24 cellular contexts compared by ENCODE assay signal in genomic region chr15:29672923-29673809, GRCh38.
A peak's percentile ranks its signal among the peaks of the same experiment; 100 is the strongest.
DNase-seq lines count a peak whose midpoint lies in the region; ATAC-seq, FAIRE-seq and TF ChIP-seq lines count a peak whose summit lies in the region.
"Had no signal": no experiment of that assay in that cellular context is flagged by ENCODE, and none has a peak within 500 bp of the region (broad histone marks: within the 10 kb centered on the region; RNA-seq: fewer than 3 reads in every experiment).

No MANE protein-coding gene starts in this region.

- no peak for TF ChIP-seq CTCF in endodermal cell (conservative IDR thresholded peaks at IDR 0.05)
- no peak for TF ChIP-seq CTCF in neural progenitor cell (IDR thresholded peaks at IDR 0.05)
- TF ChIP-seq CTCF in omental fat pad (IDR thresholded peaks at IDR 0.05): no peak

- no peak overlapping the region for H3K27ac ChIP-seq in endodermal cell (ENCODE audit: low read depth, low read length)
- H3K27ac ChIP-seq in neural progenitor cell: no peak overlapping the region
- no peak overlapping the region for H3K27ac ChIP-seq in trophoblast cell (ENCODE audit: low read depth, low read length)
- H3K27ac ChIP-seq: GM23248, KMS-11, SJCRH30, upper lobe of right lung had no signal

- FAIRE-seq in H54 (lab: Jason Lieb, UNC): no peak

- H2BK120ac ChIP-seq in trophoblast cell (ENCODE audit: insufficient read depth, low read length, poor library complexity): no peak overlapping the region

- 92 to 96% methylated on average over 9 to 11 of the region's 11 CpGs for WGBS in endodermal cell (ENCODE audit: insufficient coverage in 1 of 2, insufficient read length in 1 of 2), 2 experiments
- WGBS in trophoblast cell (ENCODE audit: extremely low coverage, insufficient coverage, insufficient read length): no CpG with 5 or more reads among the region's 11 CpGs

- H3F3A ChIP-seq in neural progenitor cell (ENCODE audit: low read depth): peaks cover 28% of the 10 kb centered on the region

- H3K27me3 ChIP-seq in endodermal cell (ENCODE audit: control insufficient read depth, insufficient read depth, low read length, poor library complexity, severe bottlenecking) (no peaks in the 10 kb centered on the region), neural progenitor cell (peaks cover 11% of the 10 kb centered on the region), trophoblast cell (ENCODE audit: insufficient read depth, low read length) (peaks cover 6% of the 10 kb centered on the region)
- H3K27me3 ChIP-seq: SJCRH30, upper lobe of right lung had no signal

- H3K79me2 ChIP-seq in neural progenitor cell (ENCODE audit: low read depth): no peaks in the 10 kb centered on the region
- peaks cover 4% of the 10 kb centered on the region for H3K79me2 ChIP-seq in trophoblast cell (ENCODE audit: control insufficient read depth, insufficient read depth, low read length, poor library complexity)

- DNase-seq in H4 (ENCODE audit: low spot score) (peak; percentile 74), RPMI7951 (ENCODE audit: low read depth) (peak; percentile 41), endodermal cell (no peak), neural progenitor cell (ENCODE audit: low spot score) (no peak), H54 (ENCODE audit: insufficient read length, low spot score) (no peak), trophoblast cell (no peak), NOMO-1 treated with dmso at 0.1 percent for 144 hours (lab: John Stamatoyannopoulos, UW; ENCODE audit: unreplicated experiment) (no peak), omental fat pad (ENCODE audit: low spot score) (no peak)
- DNase-seq: activated CD4-positive, alpha-beta T cell treated with anti-CD3 and anti-CD28 coated beads, Interleukin-2, amount 50 U/mL, for 48 hours; activated naive CD4-positive, alpha-beta T cell treated with anti-CD3 and anti-CD28 coated beads for 36 hours; activated T-cell treated with anti-CD3 and anti-CD28 coated beads, Interleukin-2, amount 50 U/mL, for 1 hour; amygdala; CD4-positive, alpha-beta memory T cell; GM23248; midbrain; NCI-H1048; NCI-H2081 treated with DMSO at 0.1 percent for 48 hours; NCI-H510A treated with DMSO at 0.1 percent for 48 hours; SJCRH30; stimulated activated CD4-positive, alpha-beta T cell treated with anti-CD3 and anti-CD28 coated beads, Interleukin-4, amount 100 ng/mL, for 24 hours; stomach; upper lobe of right lung had no signal

- peaks cover 4% of the 10 kb centered on the region for H3K79me1 ChIP-seq in trophoblast cell (ENCODE audit: low read length)

- H2BK12ac ChIP-seq in trophoblast cell (ENCODE audit: low read length): no peak overlapping the region

- H3K27ac Mint-ChIP-seq in endodermal cell: no peak overlapping the region
- peak overlapping the region; percentile 29 for H3K27ac Mint-ChIP-seq in neural progenitor cell
- H3K27ac Mint-ChIP-seq: activated naive CD4-positive, alpha-beta T cell treated with anti-CD3 and anti-CD28 coated beads for 36 hours; CD4-positive, alpha-beta memory T cell had no signal

- H2BK5ac ChIP-seq in trophoblast cell (ENCODE audit: low read depth, low read length, poor library complexity): no peak overlapping the region

- H3K9me3 ChIP-seq in endodermal cell (ENCODE audit: control insufficient read depth, low read length) (no peaks in the 10 kb centered on the region), neural progenitor cell (ENCODE audit: low read depth) (no peaks in the 10 kb centered on the region), trophoblast cell (ENCODE audit: insufficient read depth, low read depth, low read length) (no peaks in the 10 kb centered on the region)
- H3K9me3 ChIP-seq: SJCRH30, stomach, upper lobe of right lung had no signal

- H3K36me3 Mint-ChIP-seq in endodermal cell (ENCODE audit: low read depth): no peaks in the 10 kb centered on the region
- H3K36me3 Mint-ChIP-seq in neural progenitor cell: no peaks in the 10 kb centered on the region
- H3K36me3 Mint-ChIP-seq: CD4-positive, alpha-beta memory T cell had no signal

- no peak for TF ChIP-seq POLR2A in H54 (IDR thresholded peaks at IDR 0.05; ENCODE audit: low read depth, low read length)

- H3K4me1 ChIP-seq in endodermal cell (ENCODE audit: control insufficient read depth, insufficient read depth, low read length) (peaks cover 7% of the 10 kb centered on the region), neural progenitor cell (peaks cover 14% of the 10 kb centered on the region), trophoblast cell (ENCODE audit: control insufficient read depth in 1 of 2, insufficient read depth in 2 of 2, low read length in 2 of 2) (peaks cover 4 to 8% of the 10 kb centered on the region in 2 experiments)
- H3K4me1 ChIP-seq: SJCRH30 had no signal

- H4K91ac ChIP-seq in trophoblast cell (ENCODE audit: low read depth, low read length): no peak overlapping the region

- peaks cover 10% of the 10 kb centered on the region for H3K27me3 Mint-ChIP-seq in endodermal cell (ENCODE audit: insufficient read depth)
- peaks cover 10% of the 10 kb centered on the region for H3K27me3 Mint-ChIP-seq in neural progenitor cell (ENCODE audit: insufficient read depth, low read depth)

- H4K8ac ChIP-seq in trophoblast cell (ENCODE audit: low read depth, low read length): no peak overlapping the region

- H2AFZ ChIP-seq in neural progenitor cell (replicated peaks) (no peak overlapping the region), trophoblast cell (ENCODE audit: insufficient read depth, low read length, poor library complexity) (no peak overlapping the region)
- H2AFZ ChIP-seq: GM23248 had no signal

- H3K4me1 Mint-ChIP-seq in endodermal cell (peaks cover 29% of the 10 kb centered on the region), neural progenitor cell (peaks cover 32% of the 10 kb centered on the region)

- H2AK5ac ChIP-seq in trophoblast cell (ENCODE audit: low read length): no peak overlapping the region

- H4K12ac ChIP-seq in trophoblast cell (ENCODE audit: low read depth, low read length): no peak overlapping the region

- no peaks in the 10 kb centered on the region for H4K20me1 ChIP-seq in neural progenitor cell (ENCODE audit: low read depth)

- H3K4ac ChIP-seq in trophoblast cell (ENCODE audit: low read depth, low read length): no peak overlapping the region

- H3K9me3 Mint-ChIP-seq in endodermal cell (no peaks in the 10 kb centered on the region), neural progenitor cell (no peaks in the 10 kb centered on the region)
- H3K9me3 Mint-ChIP-seq: activated naive CD4-positive, alpha-beta T cell treated with anti-CD3 and anti-CD28 coated beads for 36 hours had no signal

- peak overlapping the region; percentile 65 for H3K4me3 Mint-ChIP-seq in endodermal cell
- H3K4me3 Mint-ChIP-seq in neural progenitor cell: peak overlapping the region; percentile 73
- H3K4me3 Mint-ChIP-seq: activated naive CD4-positive, alpha-beta T cell treated with anti-CD3 and anti-CD28 coated beads for 36 hours; CD4-positive, alpha-beta memory T cell had no signal

- no peak overlapping the region for H3K4me2 ChIP-seq in neural progenitor cell
- H3K4me2 ChIP-seq in trophoblast cell (ENCODE audit: low read length): no peak overlapping the region
- H3K4me2 ChIP-seq: KMS-11 had no signal

- H3K9ac ChIP-seq in endodermal cell (ENCODE audit: extremely low read depth, low read length, poor library complexity, severe bottlenecking): no peak overlapping the region
- no peak overlapping the region for H3K9ac ChIP-seq in neural progenitor cell
- no peak overlapping the region for H3K9ac ChIP-seq in trophoblast cell (ENCODE audit: low read length)
- H3K9ac ChIP-seq: GM23248, KMS-11 had no signal

- no peak overlapping the region for H3K23ac ChIP-seq in trophoblast cell (ENCODE audit: low read length)

- H3K36me3 ChIP-seq in endodermal cell (ENCODE audit: control insufficient read depth, insufficient read depth, low read length): no peaks in the 10 kb centered on the region
- H3K36me3 ChIP-seq in neural progenitor cell: no peaks in the 10 kb centered on the region
- H3K36me3 ChIP-seq in trophoblast cell (ENCODE audit: control insufficient read depth in 1 of 2, insufficient read depth in 2 of 2, low read length in 2 of 2): no peaks in the 10 kb centered on the region
- H3K36me3 ChIP-seq: SJCRH30, stomach, upper lobe of right lung had no signal

- ATAC-seq in omental fat pad (ENCODE audit: low FRiP score): no peak
- ATAC-seq: esophagus mucosa, upper lobe of right lung had no signal

- H3K4me3 ChIP-seq in endodermal cell (ENCODE audit: low read length) (no peak overlapping the region), neural progenitor cell (no peak overlapping the region), trophoblast cell (ENCODE audit: low read depth, low read length) (no peak overlapping the region)
- H3K4me3 ChIP-seq: GM23248, SJCRH30, upper lobe of right lung had no signal

- H3K14ac ChIP-seq in trophoblast cell (ENCODE audit: low read length): no peak overlapping the region

- H3K18ac ChIP-seq in trophoblast cell (ENCODE audit: low read length): no peak overlapping the region

Comparison
In these comparisons a context has a peak if more than half of its experiments do, and no peak if none do; other contexts are left out.
1. DNase-seq: peak in H4 (single experiment) and RPMI7951 (single experiment); none in endodermal cell (single experiment), neural progenitor cell (single experiment), H54 (single experiment), trophoblast cell (0 of 2), NOMO-1 treated with dmso at 0.1 percent for 144 hours (single experiment) and omental fat pad (single experiment).